Comparison of ENCODE assay signal across 29 cellular contexts in the genomic region with DNA sequence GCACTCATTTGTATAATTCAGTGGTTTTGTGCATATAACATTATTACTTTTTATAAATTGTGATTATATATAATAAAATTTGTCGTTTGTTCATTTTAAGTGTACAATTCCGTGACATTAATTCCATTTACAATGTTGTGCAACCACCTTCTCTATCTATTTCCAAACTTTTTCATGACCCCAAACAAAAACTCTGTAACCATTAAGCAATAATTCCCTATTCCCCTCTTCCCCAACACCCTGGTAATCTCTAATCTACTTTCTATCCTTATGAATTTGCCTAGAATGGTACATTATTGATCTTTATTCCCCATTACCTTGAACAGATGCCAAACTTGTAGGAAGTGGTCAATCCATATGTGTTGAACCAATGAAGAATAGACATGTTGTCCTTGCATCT.
"Had no signal": no experiment of that assay in that cellular context is flagged by ENCODE, and none has a peak within 500 bp of the region (broad histone marks: within the 10 kb centered on the region; RNA-seq: fewer than 3 reads in every experiment).

No MANE protein-coding gene starts in this region.

- H3K79me2 ChIP-seq: parathyroid adenoma had no signal

- H3K9me3 ChIP-seq: ovary, psoas muscle, spleen, suprapubic skin, testis, tibial artery, transverse colon, upper lobe of right lung, uterus had no signal

- ATAC-seq: naive thymus-derived CD4-positive, alpha-beta T cell; natural killer cell; psoas muscle; right cardiac atrium; sciatic nerve; stimulated activated memory B cell treated with anti-CD40 and anti-IgM and Interleukin-4, amounts not matched to agents 10 μg/mL and 1 μg/mL and 100 μg/mL, for 72 hours; stimulated activated naive CD8-positive, alpha-beta T cell treated with anti-CD3 and anti-CD28 coated beads, Interleukin-15, amount 100 ng/mL, for 72 hours; stimulated activated naive CD8-positive, alpha-beta T cell treated with anti-CD3 and anti-CD28 coated beads, Interleukin-15, Interleukin-2, amounts not matched to agents 100 U/mL and 50 U/mL, for 24 hours; upper lobe of right lung had no signal

- H3K4me2 ChIP-seq: neural progenitor cell, smooth muscle cell had no signal

- H3K36me3 ChIP-seq: neural progenitor cell, ovary, spleen, suprapubic skin, tibial artery, transverse colon, upper lobe of right lung, uterus had no signal

- H3K27ac ChIP-seq: neural progenitor cell, ovary, parathyroid adenoma, psoas muscle, skin epidermis, spleen, suprapubic skin, testis, tibial artery, transverse colon, upper lobe of right lung, uterus had no signal

- H3K9ac ChIP-seq: neural progenitor cell, parathyroid adenoma had no signal

- H2AFZ ChIP-seq: neural progenitor cell, parathyroid adenoma had no signal

- H3K4me1 ChIP-seq: neural progenitor cell, parathyroid adenoma, psoas muscle, uterus had no signal

- DNase-seq: naive thymus-derived CD4-positive, alpha-beta T cell; natural killer cell; occipital lobe; ovary; posterior cingulate gyrus; psoas muscle; right cardiac atrium; spleen; stimulated activated CD4-positive, alpha-beta T cell treated with anti-CD3 and anti-CD28 coated beads, Interleukin-12 subunit alpha, Interleukin-12 subunit beta, amount 100 ng/mL, for 4 hours; stimulated activated CD4-positive, alpha-beta T cell treated with anti-CD3 and anti-CD28 coated beads, Interleukin-1b, Interleukin-23, amount 100 ng/mL, for 48 hours; stimulated activated CD4-positive, alpha-beta T cell treated with anti-CD3 and anti-CD28 coated beads, Interleukin-4, amount 100 ng/mL, for 1 hour; stimulated activated CD4-positive, alpha-beta T cell treated with anti-CD3 and anti-CD28 coated beads, Interleukin-4, amount 100 ng/mL, for 4 hours; stimulated activated CD8-positive, alpha-beta memory T cell treated with anti-CD3 and anti-CD28 coated beads, Interleukin-4, amount 100 ng/mL, for 48 hours; stimulated activated naive CD4-positive, alpha-beta T cell; stimulated activated naive CD8-positive, alpha-beta T cell treated with anti-CD3 and anti-CD28 coated beads, Interleukin-15, amount 100 ng/mL, for 72 hours; stimulated activated naive CD8-positive, alpha-beta T cell treated with anti-CD3 and anti-CD28 coated beads, Interleukin-15, Interleukin-2, amounts not matched to agents 100 U/mL and 50 U/mL, for 24 hours; substantia nigra; testis; tibial artery; transverse colon; upper lobe of right lung; uterus had no signal

- H3K27me3 ChIP-seq: neural progenitor cell, ovary, spleen, suprapubic skin, testis, tibial artery, transverse colon, upper lobe of right lung, uterus had no signal

- H3K4me3 ChIP-seq: neural progenitor cell, ovary, psoas muscle, skin epidermis, smooth muscle cell, spleen, suprapubic skin, testis, tibial artery, transverse colon, upper lobe of right lung, uterus had no signal
